18 cellular contexts compared by ENCODE assay signal in genomic region chr2:122083256-122084048, GRCh38.
A peak's percentile ranks its signal among the peaks of the same experiment; 100 is the strongest.
DNase-seq lines count a peak whose midpoint lies in the region; ATAC-seq and TF ChIP-seq lines count a peak whose summit lies in the region.
"Had no signal": no experiment of that assay in that cellular context is flagged by ENCODE, and none has a peak within 500 bp of the region (broad histone marks: within the 10 kb centered on the region; RNA-seq: fewer than 3 reads in every experiment).

No MANE protein-coding gene starts in this region.

- H3K27ac ChIP-seq in BLaER1, result no peak overlapping the region
- no peak overlapping the region for H3K27ac ChIP-seq in GM23338 (ENCODE audit: low read depth)
- no peak overlapping the region for H3K27ac ChIP-seq in osteoblast (ENCODE audit: low read depth, low read length)
- no peak overlapping the region for H3K27ac ChIP-seq in vagina
- H3K27ac ChIP-seq: BLaER1 treated with 17β-estradiol and CSF1 and Interleukin-3, amounts not matched to agents 10 nM and 100 nM had no signal

- H3K4me3 Mint-ChIP-seq in GM23338, result no peak overlapping the region
- H3K4me3 Mint-ChIP-seq: B cell; CD14-positive monocyte; CD4-positive, alpha-beta T cell; CD8-positive, alpha-beta memory T cell had no signal

- TF ChIP-seq POLR2A in vagina (IDR thresholded peaks at IDR 0.05), result no peak

- H3K9me3 Mint-ChIP-seq in GM23338, result no peaks in the 10 kb centered on the region; the same call in 2 of the 3 replicates

- H4K20me1 ChIP-seq in BLaER1, result no peaks in the 10 kb centered on the region
- H4K20me1 ChIP-seq in GM23338 (replicated peaks; ENCODE audit: insufficient read depth), result no peaks in the 10 kb centered on the region
- no peaks in the 10 kb centered on the region for H4K20me1 ChIP-seq in osteoblast (ENCODE audit: insufficient read depth, low read length)
- H4K20me1 ChIP-seq: BLaER1 treated with 17β-estradiol and CSF1 and Interleukin-3, amounts not matched to agents 10 nM and 100 nM had no signal

- H3K36me3 Mint-ChIP-seq in GM23338 (ENCODE audit: low read depth), result no peaks in the 10 kb centered on the region
- H3K36me3 Mint-ChIP-seq: CD14-positive monocyte; CD8-positive, alpha-beta memory T cell had no signal

- no peak overlapping the region for H3K9ac ChIP-seq in BLaER1
- H3K9ac ChIP-seq: BLaER1 treated with 17β-estradiol and CSF1 and Interleukin-3, amounts not matched to agents 10 nM and 100 nM had no signal

- H3K79me2 ChIP-seq in GM23338 (replicated peaks; ENCODE audit: insufficient read depth) (no peaks in the 10 kb centered on the region), osteoblast (ENCODE audit: insufficient read depth, low read length) (no peaks in the 10 kb centered on the region)

- H3K27me3 Mint-ChIP-seq in GM23338 (ENCODE audit: insufficient read depth, low read depth, poor library complexity), result peaks cover 2% of the 10 kb centered on the region
- H3K27me3 Mint-ChIP-seq: B cell; CD4-positive, alpha-beta T cell; CD8-positive, alpha-beta memory T cell had no signal

- H3K4me3 ChIP-seq in BLaER1 (no peak overlapping the region), GM23338 (no peak overlapping the region), osteoblast (ENCODE audit: insufficient read depth, low read length) (no peak overlapping the region), vagina (no peak overlapping the region)
- H3K4me3 ChIP-seq: BLaER1 treated with 17β-estradiol and CSF1 and Interleukin-3, amounts not matched to agents 10 nM and 100 nM; GM12878; HAP-1 had no signal

- no peaks in the 10 kb centered on the region for H3F3A ChIP-seq in GM23338 (replicated peaks; ENCODE audit: low read depth)

- DNase-seq in GM23338 (ENCODE audit: low spot score), result no peak
- peak; percentile 5 for DNase-seq in osteoblast (ENCODE audit: insufficient read length, low spot score, missing footprints)
- DNase-seq in vagina (ENCODE audit: extremely low spot score in 2 of 2), result peak; percentile 58 to 80
- DNase-seq in NCI-H2196 treated with DMSO at 0.1 percent for 48 hours (lab: John Stamatoyannopoulos, UW; ENCODE audit: unreplicated experiment), result no peak
- no peak for DNase-seq in NCI-H2029 treated with DMSO at 0.1 percent for 48 hours (lab: John Stamatoyannopoulos, UW)
- DNase-seq: CD4-positive, alpha-beta T cell; CD8-positive, alpha-beta memory T cell; DMS 273 treated with DMSO at 0.1 percent for 48 hours; DMS79; EL; GDM1; GOT3 had no signal

- no peaks in the 10 kb centered on the region for H3K36me3 ChIP-seq in BLaER1
- H3K36me3 ChIP-seq in GM23338 (ENCODE audit: insufficient read depth), result no peaks in the 10 kb centered on the region
- H3K36me3 ChIP-seq in osteoblast (ENCODE audit: insufficient read depth, low read length), result no peaks in the 10 kb centered on the region
- no peaks in the 10 kb centered on the region for H3K36me3 ChIP-seq in vagina
- H3K36me3 ChIP-seq: BLaER1 treated with 17β-estradiol and CSF1 and Interleukin-3, amounts not matched to agents 10 nM and 100 nM; HAP-1 had no signal

- peak overlapping the region; percentile 43; the same call in 1 of the 2 replicates for H2AFZ ChIP-seq in GM23338
- no peak overlapping the region for H2AFZ ChIP-seq in osteoblast (ENCODE audit: low read length)

- peak overlapping the region; percentile 21; the same call in 1 of the 2 replicates for H3K4me2 ChIP-seq in BLaER1
- H3K4me2 ChIP-seq in GM23338, result no peak overlapping the region
- no peak overlapping the region for H3K4me2 ChIP-seq in osteoblast (ENCODE audit: insufficient read depth, low read length)

- no peak for ATAC-seq in GM23338
- ATAC-seq: GM12878 had no signal

- peaks cover 40% of the 10 kb centered on the region for H3K4me1 ChIP-seq in BLaER1
- H3K4me1 ChIP-seq in GM23338 (ENCODE audit: insufficient read depth), result peaks cover 12% of the 10 kb centered on the region; the same call in 1 of the 2 replicates
- H3K4me1 ChIP-seq in osteoblast (ENCODE audit: insufficient read depth, low read length), result no peaks in the 10 kb centered on the region
- H3K4me1 ChIP-seq in vagina, result no peaks in the 10 kb centered on the region
- H3K4me1 ChIP-seq: HAP-1 had no signal

- TF ChIP-seq CTCF in GM23338 (conservative IDR thresholded peaks at IDR 0.05; ENCODE audit: low read depth in 2 of 2) (no peak), osteoblast (IDR thresholded peaks at IDR 0.05; ENCODE audit: extremely low read depth, low read depth, low read length) (no peak), vagina (IDR thresholded peaks at IDR 0.05) (no peak)

- H3K9me3 ChIP-seq in BLaER1 (no peaks in the 10 kb centered on the region), osteoblast (ENCODE audit: low read depth, low read length) (no peaks in the 10 kb centered on the region), vagina (no peaks in the 10 kb centered on the region)
- H3K9me3 ChIP-seq: HAP-1 had no signal

- H3K4me1 Mint-ChIP-seq in GM23338, result peaks cover 10% of the 10 kb centered on the region
- H3K4me1 Mint-ChIP-seq: B cell; CD14-positive monocyte; CD8-positive, alpha-beta memory T cell had no signal

- H3K27me3 ChIP-seq in BLaER1, result no peaks in the 10 kb centered on the region
- H3K27me3 ChIP-seq in GM23338 (ENCODE audit: insufficient read depth), result no peaks in the 10 kb centered on the region
- no peaks in the 10 kb centered on the region for H3K27me3 ChIP-seq in osteoblast (ENCODE audit: insufficient read depth, low read length)
- no peaks in the 10 kb centered on the region for H3K27me3 ChIP-seq in vagina
- H3K27me3 ChIP-seq: BLaER1 treated with 17β-estradiol and CSF1 and Interleukin-3, amounts not matched to agents 10 nM and 100 nM had no signal

- intact Hi-C loops in vagina (cut with DNase I), result no loop called here

- H3K9me2 ChIP-seq in GM23338 (ENCODE audit: insufficient read depth), result peaks cover 2% of the 10 kb centered on the region; the same call in 1 of the 2 replicates

- no peak overlapping the region for H3K27ac Mint-ChIP-seq in GM23338
- H3K27ac Mint-ChIP-seq: B cell; CD14-positive monocyte; CD4-positive, alpha-beta T cell; CD8-positive, alpha-beta memory T cell had no signal

TF ChIP-seq in GM23338, 12 proteins besides CTCF, POLR2A, EP300 and RAD21 (continues in another document):
- TF ChIP-seq POLR2AphosphoS5 (IDR thresholded peaks at IDR 0.05; ENCODE audit: low read depth), result no peak
- no peak for TF ChIP-seq JUNB (IDR thresholded peaks at IDR 0.05; ENCODE audit: unreplicated experiment)
- no peak for TF ChIP-seq NANOG (IDR thresholded peaks at IDR 0.05; ENCODE audit: borderline replicate concordance)
- no peak for TF ChIP-seq EZH2 (IDR thresholded peaks at IDR 0.05; ENCODE audit: low read depth, unreplicated experiment)
- no peak for TF ChIP-seq CREB1 (CRISPR knock-in tag; IDR thresholded peaks at IDR 0.05; ENCODE audit: low read depth)
- no peak for TF ChIP-seq REST (IDR thresholded peaks at IDR 0.05; ENCODE audit: unreplicated experiment)
- TF ChIP-seq STAT1 (IDR thresholded peaks at IDR 0.05; ENCODE audit: unreplicated experiment), result no peak
- TF ChIP-seq EZH2phosphoT487 (IDR thresholded peaks at IDR 0.05; ENCODE audit: unreplicated experiment), result no peak
- no peak for TF ChIP-seq ZNF331 (CRISPR knock-in tag; IDR thresholded peaks at IDR 0.05; ENCODE audit: low read depth)
- no peak for TF ChIP-seq ETS1 (IDR thresholded peaks at IDR 0.05)

Comparison
In these comparisons a context has a peak if more than half of its experiments do, and no peak if none do; other contexts are left out.
1. DNase-seq: peak in osteoblast (single experiment) and vagina (2 of 2); none in GM23338 (single experiment), NCI-H2196 treated with DMSO at 0.1 percent for 48 hours (single experiment) and NCI-H2029 treated with DMSO at 0.1 percent for 48 hours (single experiment).